ENCODE assay signal across 1 cellular context in genomic region chr10:62811159-62811875, GRCh38.
TF ChIP-seq lines count a peak whose summit lies in the region.

No MANE protein-coding gene starts in this region.

TF ChIP-seq in GM23338, 12 proteins besides CTCF, POLR2A, EP300 and RAD21 (continued from another document):
- TF ChIP-seq, protein P1, sequence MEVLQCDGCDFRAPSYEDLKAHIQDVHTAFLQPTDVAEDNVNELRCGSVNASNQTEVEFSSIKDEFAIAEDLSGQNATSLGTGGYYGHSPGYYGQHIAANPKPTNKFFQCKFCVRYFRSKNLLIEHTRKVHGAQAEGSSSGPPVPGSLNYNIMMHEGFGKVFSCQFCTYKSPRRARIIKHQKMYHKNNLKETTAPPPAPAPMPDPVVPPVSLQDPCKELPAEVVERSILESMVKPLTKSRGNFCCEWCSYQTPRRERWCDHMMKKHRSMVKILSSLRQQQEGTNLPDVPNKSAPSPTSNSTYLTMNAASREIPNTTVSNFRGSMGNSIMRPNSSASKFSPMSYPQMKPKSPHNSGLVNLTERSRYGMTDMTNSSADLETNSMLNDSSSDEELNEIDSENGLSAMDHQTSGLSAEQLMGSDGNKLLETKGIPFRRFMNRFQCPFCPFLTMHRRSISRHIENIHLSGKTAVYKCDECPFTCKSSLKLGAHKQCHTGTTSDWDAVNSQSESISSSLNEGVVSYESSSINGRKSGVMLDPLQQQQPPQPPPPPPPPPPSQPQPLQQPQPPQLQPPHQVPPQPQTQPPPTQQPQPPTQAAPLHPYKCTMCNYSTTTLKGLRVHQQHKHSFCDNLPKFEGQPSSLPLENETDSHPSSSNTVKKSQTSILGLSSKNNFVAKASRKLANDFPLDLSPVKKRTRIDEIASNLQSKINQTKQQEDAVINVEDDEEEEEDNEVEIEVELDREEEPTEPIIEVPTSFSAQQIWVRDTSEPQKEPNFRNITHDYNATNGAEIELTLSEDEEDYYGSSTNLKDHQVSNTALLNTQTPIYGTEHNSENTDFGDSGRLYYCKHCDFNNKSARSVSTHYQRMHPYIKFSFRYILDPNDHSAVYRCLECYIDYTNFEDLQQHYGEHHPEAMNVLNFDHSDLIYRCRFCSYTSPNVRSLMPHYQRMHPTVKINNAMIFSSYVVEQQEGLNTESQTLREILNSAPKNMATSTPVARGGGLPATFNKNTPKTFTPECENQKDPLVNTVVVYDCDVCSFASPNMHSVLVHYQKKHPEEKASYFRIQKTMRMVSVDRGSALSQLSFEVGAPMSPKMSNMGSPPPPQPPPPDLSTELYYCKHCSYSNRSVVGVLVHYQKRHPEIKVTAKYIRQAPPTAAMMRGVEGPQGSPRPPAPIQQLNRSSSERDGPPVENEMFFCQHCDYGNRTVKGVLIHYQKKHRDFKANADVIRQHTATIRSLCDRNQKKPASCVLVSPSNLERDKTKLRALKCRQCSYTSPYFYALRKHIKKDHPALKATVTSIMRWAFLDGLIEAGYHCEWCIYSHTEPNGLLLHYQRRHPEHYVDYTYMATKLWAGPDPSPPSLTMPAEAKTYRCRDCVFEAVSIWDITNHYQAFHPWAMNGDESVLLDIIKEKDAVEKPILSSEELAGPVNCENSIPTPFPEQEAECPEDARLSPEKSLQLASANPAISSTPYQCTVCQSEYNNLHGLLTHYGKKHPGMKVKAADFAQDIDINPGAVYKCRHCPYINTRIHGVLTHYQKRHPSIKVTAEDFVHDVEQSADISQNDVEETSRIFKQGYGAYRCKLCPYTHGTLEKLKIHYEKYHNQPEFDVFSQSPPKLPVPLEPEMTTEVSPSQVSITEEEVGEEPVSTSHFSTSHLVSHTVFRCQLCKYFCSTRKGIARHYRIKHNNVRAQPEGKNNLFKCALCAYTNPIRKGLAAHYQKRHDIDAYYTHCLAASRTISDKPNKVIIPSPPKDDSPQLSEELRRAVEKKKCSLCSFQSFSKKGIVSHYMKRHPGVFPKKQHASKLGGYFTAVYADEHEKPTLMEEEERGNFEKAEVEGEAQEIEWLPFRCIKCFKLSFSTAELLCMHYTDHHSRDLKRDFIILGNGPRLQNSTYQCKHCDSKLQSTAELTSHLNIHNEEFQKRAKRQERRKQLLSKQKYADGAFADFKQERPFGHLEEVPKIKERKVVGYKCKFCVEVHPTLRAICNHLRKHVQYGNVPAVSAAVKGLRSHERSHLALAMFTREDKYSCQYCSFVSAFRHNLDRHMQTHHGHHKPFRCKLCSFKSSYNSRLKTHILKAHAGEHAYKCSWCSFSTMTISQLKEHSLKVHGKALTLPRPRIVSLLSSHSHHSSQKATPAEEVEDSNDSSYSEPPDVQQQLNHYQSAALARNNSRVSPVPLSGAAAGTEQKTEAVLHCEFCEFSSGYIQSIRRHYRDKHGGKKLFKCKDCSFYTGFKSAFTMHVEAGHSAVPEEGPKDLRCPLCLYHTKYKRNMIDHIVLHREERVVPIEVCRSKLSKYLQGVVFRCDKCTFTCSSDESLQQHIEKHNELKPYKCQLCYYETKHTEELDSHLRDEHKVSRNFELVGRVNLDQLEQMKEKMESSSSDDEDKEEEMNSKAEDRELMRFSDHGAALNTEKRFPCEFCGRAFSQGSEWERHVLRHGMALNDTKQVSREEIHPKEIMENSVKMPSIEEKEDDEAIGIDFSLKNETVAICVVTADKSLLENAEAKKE (CRISPR knock-in tag; IDR thresholded peaks at IDR 0.05): no peak
TF ChIP-seq in GM23338: peak in this region for 0.
